17 cellular contexts compared by ENCODE assay signal in genomic region chr6:153062516-153062915, GRCh38.
DNase-seq lines count a peak whose midpoint lies in the region; ATAC-seq and TF ChIP-seq lines count a peak whose summit lies in the region.
"Had no signal": no experiment of that assay in that cellular context is flagged by ENCODE, and none has a peak within 500 bp of the region (broad histone marks: within the 10 kb centered on the region; RNA-seq: fewer than 3 reads in every experiment).

No MANE protein-coding gene starts in this region.

- no peak for TF ChIP-seq POLR2A in breast epithelium (IDR thresholded peaks at IDR 0.05)

- no peak overlapping the region for H3K4me3 ChIP-seq in mammary epithelial cell (replicated peaks in 1 of 3; ENCODE audit: insufficient read depth in 1 of 3, low read depth in 2 of 3, low read length in 3 of 3)
- no peak overlapping the region for H3K4me3 ChIP-seq in breast epithelium
- H3K4me3 ChIP-seq in neuronal stem cell (ENCODE audit: low read length in 2 of 2): no peak overlapping the region
- H3K4me3 ChIP-seq: BLaER1 treated with 17β-estradiol and CSF1 and Interleukin-3, amounts not matched to agents 10 nM and 100 nM; HAP-1 had no signal

- H2BK15ac ChIP-seq in neuronal stem cell (ENCODE audit: low read length): no peak overlapping the region

- H3K9me3 ChIP-seq in mammary epithelial cell (replicated peaks; ENCODE audit: insufficient read depth, low read length) (no peaks in the 10 kb centered on the region), breast epithelium (peaks cover 0 to 9% of the 10 kb centered on the region in 2 donors), neuronal stem cell (replicated peaks in 1 of 2; ENCODE audit: control insufficient read depth in 2 of 2, insufficient read depth in 1 of 2, low read depth in 1 of 2, low read length in 2 of 2) (peaks cover 0 to 3% of the 10 kb centered on the region in 2 donors)
- H3K9me3 ChIP-seq: HAP-1 had no signal

- H3K27ac ChIP-seq in mammary epithelial cell (ENCODE audit: insufficient read depth, low read depth, low read length) (no peak overlapping the region), breast epithelium (no peak overlapping the region), neuronal stem cell (replicated peaks; ENCODE audit: low read length) (no peak overlapping the region)
- H3K27ac ChIP-seq: 22Rv1; BLaER1 treated with 17β-estradiol and CSF1 and Interleukin-3, amounts not matched to agents 10 nM and 100 nM; HL-60 had no signal

- no peak overlapping the region for H3K9ac ChIP-seq in mammary epithelial cell (ENCODE audit: insufficient read depth, low read length)
- no peak overlapping the region for H3K9ac ChIP-seq in neuronal stem cell (ENCODE audit: low read depth, low read length, poor library complexity)
- H3K9ac ChIP-seq: BLaER1 treated with 17β-estradiol and CSF1 and Interleukin-3, amounts not matched to agents 10 nM and 100 nM had no signal

- CTCF ChIA-PET in mammary epithelial cell (lab: Charles Lee; ENCODE audit: low non-redundant PET): no interaction called here

- no peak overlapping the region for H3K18ac ChIP-seq in neuronal stem cell (ENCODE audit: low read length)

- H4K91ac ChIP-seq in neuronal stem cell (ENCODE audit: low read depth, low read length, poor library complexity): no peak overlapping the region

- 90% methylated on average over 2 of the region's 2 CpGs for WGBS in mammary epithelial cell (ENCODE audit: low coverage, missing lambda C conversion rate)
- WGBS in neuronal stem cell (ENCODE audit: extremely low coverage in 2 of 2, insufficient read length in 2 of 2, insufficient replicate concordance in 1 of 2), 2 donors: no CpG with 5 or more reads among the region's 2 CpGs

- H3K27me3 ChIP-seq in mammary epithelial cell (ENCODE audit: insufficient read depth, low read length) (no peaks in the 10 kb centered on the region), breast epithelium (no peaks in the 10 kb centered on the region), neuronal stem cell (ENCODE audit: control insufficient read depth in 3 of 3, insufficient read depth in 3 of 3, low read depth in 1 of 3, low read length in 3 of 3) (no peaks in the 10 kb centered on the region)
- H3K27me3 ChIP-seq: BLaER1 treated with 17β-estradiol and CSF1 and Interleukin-3, amounts not matched to agents 10 nM and 100 nM had no signal

- no TSS peak for BruUV-seq in mammary epithelial cell (replicated peaks; lab: Mats Ljungman, UMichigan)

- peaks cover 20% of the 10 kb centered on the region for H3K4me1 ChIP-seq in mammary epithelial cell (ENCODE audit: insufficient read depth, low read length)
- H3K4me1 ChIP-seq in breast epithelium: no peaks in the 10 kb centered on the region
- peaks cover 6 to 14% of the 10 kb centered on the region in 2 donors for H3K4me1 ChIP-seq in neuronal stem cell (ENCODE audit: control insufficient read depth in 2 of 2, insufficient read depth in 1 of 2, low read depth in 1 of 2, low read length in 2 of 2)
- H3K4me1 ChIP-seq: BLaER1 treated with 17β-estradiol and CSF1 and Interleukin-3, amounts not matched to agents 10 nM and 100 nM had no signal

- H2BK12ac ChIP-seq in neuronal stem cell (ENCODE audit: low read length): no peak overlapping the region

- ATAC-seq in GM19455 (IDR thresholded peaks at IDR 0.05; ENCODE audit: unreplicated experiment) (no peak), HG03469 (IDR thresholded peaks at IDR 0.05; ENCODE audit: unreplicated experiment) (no peak), HG02852 (IDR thresholded peaks at IDR 0.05; ENCODE audit: unreplicated experiment) (no peak)
- ATAC-seq: CD8-positive, alpha-beta T cell; HepG2 had no signal

- no peak overlapping the region for H2BK120ac ChIP-seq in neuronal stem cell (ENCODE audit: low read depth, low read length)

- no peaks in the 10 kb centered on the region for H3K79me1 ChIP-seq in neuronal stem cell (ENCODE audit: low read depth, low read length)

- DNase-seq in mammary epithelial cell: peak; percentile 35
- no peak for DNase-seq in breast epithelium (ENCODE audit: low spot score in 2 of 2)
- DNase-seq in RPMI7951 (ENCODE audit: low read depth): peak; percentile 66
- peak; percentile 59 for DNase-seq in kidney tubule cell (ENCODE audit: low spot score)
- no peak for DNase-seq in neuronal stem cell (ENCODE audit: low spot score)
- DNase-seq: Calu3; CD8-positive, alpha-beta T cell; DMS79 treated with DMSO at 0.1 percent for 48 hours; GF-D8 had no signal

- H4K8ac ChIP-seq in neuronal stem cell (ENCODE audit: low read depth, low read length): no peak overlapping the region

- H3K14ac ChIP-seq in neuronal stem cell (ENCODE audit: low read length): no peak overlapping the region

- no peak overlapping the region for H3K23ac ChIP-seq in neuronal stem cell (ENCODE audit: low read depth, low read length, poor library complexity)

- H3K4me2 ChIP-seq in mammary epithelial cell (ENCODE audit: insufficient read depth, low read depth, low read length) (no peak overlapping the region), neuronal stem cell (ENCODE audit: insufficient read depth, low read length, poor library complexity, severe bottlenecking) (no peak overlapping the region)
- H3K4me2 ChIP-seq: BLaER1 treated with 17β-estradiol and CSF1 and Interleukin-3, amounts not matched to agents 10 nM and 100 nM had no signal

- no peak for TF ChIP-seq CTCF in mammary epithelial cell (conservative IDR thresholded peaks at IDR 0.05 in 1 of 2, IDR thresholded peaks at IDR 0.05 in 1 of 2; ENCODE audit: extremely low read depth in 1 of 2, insufficient read depth in 1 of 2, low read depth in 1 of 2, low read length in 2 of 2)
- TF ChIP-seq CTCF in breast epithelium (IDR thresholded peaks at IDR 0.05): no peak

- H2AK5ac ChIP-seq in neuronal stem cell (ENCODE audit: low read depth, low read length): no peak overlapping the region

- no peak overlapping the region for H2BK5ac ChIP-seq in neuronal stem cell (ENCODE audit: low read length)

- in situ Hi-C loops in mammary epithelial cell (cut with MboI; ENCODE audit: low sequenced_read_pairs in 2 of 2): loop anchor here in 1 of 2 donors (25.0 kb wide), 1 partner anchor 250 kb away; no protein-coding TSS in a partner anchor

- H2AFZ ChIP-seq in mammary epithelial cell (ENCODE audit: low read depth, low read length) (no peak overlapping the region), neuronal stem cell (ENCODE audit: low read length) (no peak overlapping the region)

- dilution Hi-C loops in mammary epithelial cell (cut with HindIII; ENCODE audit: low sequenced_read_pairs): no loop called here

- H3K36me3 ChIP-seq in mammary epithelial cell (ENCODE audit: insufficient read depth, low read length) (no peaks in the 10 kb centered on the region), breast epithelium (no peaks in the 10 kb centered on the region), neuronal stem cell (replicated peaks in 1 of 2; ENCODE audit: control insufficient read depth in 2 of 2, insufficient read depth in 2 of 2, low read length in 2 of 2) (no peaks in the 10 kb centered on the region)
- H3K36me3 ChIP-seq: BLaER1 treated with 17β-estradiol and CSF1 and Interleukin-3, amounts not matched to agents 10 nM and 100 nM; HAP-1 had no signal

- H3K79me2 ChIP-seq in mammary epithelial cell (ENCODE audit: insufficient read depth, low read length): no peaks in the 10 kb centered on the region

- H3K4ac ChIP-seq in neuronal stem cell (ENCODE audit: low read length): no peak overlapping the region

- H4K20me1 ChIP-seq in mammary epithelial cell (ENCODE audit: insufficient read depth, low read length): no peaks in the 10 kb centered on the region
- H4K20me1 ChIP-seq: BLaER1 treated with 17β-estradiol and CSF1 and Interleukin-3, amounts not matched to agents 10 nM and 100 nM had no signal

- intact Hi-C loops in mammary epithelial cell (cut with micrococcal nuclease): no loop called here
- intact Hi-C loops in breast epithelium (cut with DNase I; ENCODE audit: low total_unique reads): no loop called here

Comparison
In these comparisons a context has a peak if more than half of its experiments do, and no peak if none do; other contexts are left out.
1. DNase-seq: peak in mammary epithelial cell (single experiment), RPMI7951 (single experiment) and kidney tubule cell (single experiment); none in breast epithelium (0 of 2) and neuronal stem cell (single experiment).